4 cellular contexts compared by ENCODE assay signal in the genomic region with DNA sequence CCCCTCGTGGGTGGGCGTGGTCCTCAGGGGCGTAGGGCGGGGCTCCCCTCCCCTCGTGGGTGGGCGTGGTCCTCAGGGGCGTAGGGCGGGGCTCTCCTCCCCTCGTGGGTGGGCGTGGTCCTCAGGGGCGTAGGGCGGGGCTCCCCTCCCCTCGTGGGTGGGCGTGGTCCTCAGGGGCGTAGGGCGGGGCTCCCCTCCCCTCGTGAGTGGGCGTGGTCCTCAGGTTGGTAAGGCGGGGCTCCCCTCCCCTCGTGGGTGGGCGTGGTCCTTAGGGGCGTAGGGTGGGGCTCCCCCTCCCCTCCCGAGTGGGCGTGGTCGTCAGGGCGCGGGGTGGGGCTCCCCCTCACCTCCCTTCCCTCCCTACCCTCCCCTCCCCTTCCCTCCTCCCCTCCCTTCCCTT. TPM values are rescaled to one million over a fixed set of nuclear protein-coding genes. Genes with fewer than 3 reads are reported as not detected.
"Had no signal": no experiment of that assay in that cellular context is flagged by ENCODE, and none has a peak within 500 bp of the region (broad histone marks: within the 10 kb centered on the region; RNA-seq: fewer than 3 reads in every experiment).

No MANE protein-coding gene starts in this region.

RNA-seq across cellular contexts. Expression of gene SLC49A3, which starts 43.0 kb away (rescaled TPM):
- total RNA-seq: M059J, NCI-H460, PC-3, SK-MEL-5 had no signal
